10 cellular contexts compared by ENCODE assay signal in genomic region chr2:240369725-240370585, GRCh38.
A peak's percentile ranks its signal among the peaks of the same experiment; 100 is the strongest.
DNase-seq lines count a peak whose midpoint lies in the region; ATAC-seq and TF ChIP-seq lines count a peak whose summit lies in the region.
"Had no signal": no experiment of that assay in that cellular context is flagged by ENCODE, and none has a peak within 500 bp of the region (broad histone marks: within the 10 kb centered on the region; RNA-seq: fewer than 3 reads in every experiment).

No MANE protein-coding gene starts in this region.

- 0% methylated on average over 1 of the region's 21 CpGs; no CpG with 5 or more reads in 1 of the 2 experiments for WGBS in IMR-90 (ENCODE audit: extremely low coverage in 2 of 2, insufficient read length in 1 of 2), 2 experiments
- 41% methylated on average over 21 of the region's 21 CpGs; no CpG with 5 or more reads in 1 of the 2 donors for WGBS in transverse colon (ENCODE audit: low coverage in 1 of 2), 2 donors

- H3K4me3 ChIP-seq in IMR-90 (ENCODE audit: insufficient read depth, low read depth, low read length) (no peak overlapping the region), dorsolateral prefrontal cortex (no peak overlapping the region), transverse colon (no peak overlapping the region)

- no peak for TF ChIP-seq RAD21 in IMR-90 (IDR thresholded peaks at IDR 0.05; ENCODE audit: low read length)

- TF ChIP-seq CTCF in IMR-90 (conservative IDR thresholded peaks at IDR 0.05; ENCODE audit: low read depth, low read length) = 0 out of 2 replicates have a peak, but pooled peaks have one; percentile 13
- no peak for TF ChIP-seq CTCF in dorsolateral prefrontal cortex (IDR thresholded peaks at IDR 0.05 in 54 of 56, conservative IDR thresholded peaks at IDR 0.05 in 2 of 56; ENCODE audit: low read depth in 1 of 56, partially characterized antibody in 56 of 56)
- TF ChIP-seq CTCF in transverse colon (IDR thresholded peaks at IDR 0.05) = no peak

- H4K91ac ChIP-seq in IMR-90 (ENCODE audit: insufficient read depth, low read depth, low read length) = peak overlapping the region; percentile 99

- POLR2A ChIA-PET in IMR-90 (lab: Charles Lee; ENCODE audit: unreplicated experiment) = no interaction called here

- peak overlapping the region; percentile 82 for H2AFZ ChIP-seq in IMR-90 (replicated peaks; ENCODE audit: low read length, poor library complexity)

- peaks cover 0 to 26% of the 10 kb centered on the region in 2 experiments; a peak in 1 of 4 replicates for H3K79me1 ChIP-seq in IMR-90 (ENCODE audit: low read depth in 1 of 2, low read length in 2 of 2)

- H3K14ac ChIP-seq in IMR-90 (replicated peaks; ENCODE audit: low read depth, low read length) = peak overlapping the region; percentile 99

- no peaks in the 10 kb centered on the region for H4K20me1 ChIP-seq in IMR-90 (ENCODE audit: insufficient read depth, low read length)

- peak overlapping the region; percentile 21; the same call in 1 of the 2 replicates for H3K9ac ChIP-seq in IMR-90 (ENCODE audit: low read depth, low read length)

- H3K56ac ChIP-seq in IMR-90 (ENCODE audit: extremely low read depth, insufficient read depth, low read length) = peak overlapping the region; percentile 79

- H3K23ac ChIP-seq in IMR-90 (ENCODE audit: low read depth, low read length) = peak overlapping the region; percentile 98

- peak overlapping the region; percentile 97 for H2AK9ac ChIP-seq in IMR-90 (replicated peaks; ENCODE audit: low read depth, low read length, poor library complexity)

- H3K9me3 ChIP-seq in IMR-90 (ENCODE audit: control insufficient read depth, insufficient read depth, low read length) = no peaks in the 10 kb centered on the region
- H3K9me3 ChIP-seq in transverse colon = no peaks in the 10 kb centered on the region

- peak overlapping the region; percentile 99 for H2BK5ac ChIP-seq in IMR-90 (ENCODE audit: low read depth, low read length, poor library complexity, severe bottlenecking)

- peak overlapping the region; percentile 98 for H2BK20ac ChIP-seq in IMR-90 (ENCODE audit: low read depth, low read length)

- peak overlapping the region; percentile 100 for H3K4ac ChIP-seq in IMR-90 (ENCODE audit: low read depth, low read length)

- H3K4me1 ChIP-seq in IMR-90 (ENCODE audit: control insufficient read depth, insufficient read depth, low read length) (peaks cover 31% of the 10 kb centered on the region), transverse colon (peaks cover 8 to 22% (median 19%) of the 10 kb centered on the region in 4 donors)

- TF ChIP-seq POLR2A in IMR-90 (IDR thresholded peaks at IDR 0.05; ENCODE audit: low read depth, low read length) = peak; percentile 28; the same call in 1 of the 2 replicates
- TF ChIP-seq POLR2A in transverse colon (IDR thresholded peaks at IDR 0.05) = no peak

- no peaks in the 10 kb centered on the region for H3K27me3 ChIP-seq in IMR-90 (ENCODE audit: control insufficient read depth, insufficient read depth, low read length)
- no peaks in the 10 kb centered on the region for H3K27me3 ChIP-seq in dorsolateral prefrontal cortex
- no peaks in the 10 kb centered on the region for H3K27me3 ChIP-seq in transverse colon

- H3K18ac ChIP-seq in IMR-90 (ENCODE audit: low read depth, low read length) = peak overlapping the region; percentile 95

- H3K27ac ChIP-seq in IMR-90 (ENCODE audit: insufficient read depth, low read length) (peak overlapping the region; percentile 82), dorsolateral prefrontal cortex (peak overlapping the region in 55 of 59 donors; percentile 17 to 89 (median 67)), transverse colon (peak overlapping the region; percentile 57 to 81 (median 70))

- TF ChIP-seq EP300 in transverse colon (IDR thresholded peaks at IDR 0.05; ENCODE audit: low read depth) = no peak

- CTCF ChIA-PET in IMR-90 (lab: Yijun Ruan, JAX) = no interaction called here

- dilution Hi-C loops in IMR-90 (cut with HindIII; ENCODE audit: low sequenced_read_pairs, unreplicated experiment) = no loop called here

- intact Hi-C loops in IMR-90 (cut with micrococcal nuclease) (loop anchor here (5.0 kb wide), 1 partner anchor 138 kb away; no protein-coding TSS in a partner anchor), dorsolateral prefrontal cortex (cut with DNase I) (no loop called here), transverse colon (cut with DNase I; ENCODE audit: low total_unique reads) (no loop called here)

- DNase-seq in IMR-90 (peak; percentile 93), dorsolateral prefrontal cortex (peak in 9 of 10 donors; percentile 23 to 67 (median 49)), medulla oblongata (ENCODE audit: extremely low spot score) (peak; percentile 70), transverse colon (peak; percentile 33), NCI-H2107 (lab: John Stamatoyannopoulos, UW) (no peak)
- DNase-seq: central memory CD4-positive, alpha-beta T cell; NCI-H748 treated with DMSO at 0.1 percent for 48 hours had no signal

- peak overlapping the region; percentile 97 for H2AK5ac ChIP-seq in IMR-90 (ENCODE audit: low read depth, low read length)

- peak; percentile 72 for ATAC-seq in IMR-90 (ENCODE audit: low read depth)
- no peak for ATAC-seq in HG03469 (IDR thresholded peaks at IDR 0.05; ENCODE audit: unreplicated experiment)
- no peak for ATAC-seq in GM21619 (IDR thresholded peaks at IDR 0.05; ENCODE audit: unreplicated experiment)
- no peak for ATAC-seq in GM18861 (IDR thresholded peaks at IDR 0.05; ENCODE audit: unreplicated experiment)

- peak overlapping the region; percentile 94 to 97 for H4K8ac ChIP-seq in IMR-90 (ENCODE audit: low read depth in 2 of 2, low read length in 2 of 2)

- H3K4me2 ChIP-seq in IMR-90 (ENCODE audit: low read depth, low read length) = no peak overlapping the region

- peak overlapping the region; percentile 99 for H2BK120ac ChIP-seq in IMR-90 (ENCODE audit: low read depth, low read length)

- H3K36me3 ChIP-seq in IMR-90 (ENCODE audit: control insufficient read depth, insufficient read depth, low read length) (no peaks in the 10 kb centered on the region), transverse colon (no peaks in the 10 kb centered on the region)

- peak overlapping the region; percentile 91; the same call in 2 of the 3 replicates for H2BK15ac ChIP-seq in IMR-90 (ENCODE audit: low read depth, low read length)

- in situ Hi-C loops in IMR-90 (cut with MboI; ENCODE audit: low sequenced_read_pairs) (no loop called here), transverse colon (cut with MboI; ENCODE audit: low pct_ligation_motif_present in 1 of 4, low pct_unique_long_range_greater_than_20kb in 1 of 4, low sequenced_read_pairs in 3 of 4) (no loop called here)

- peak overlapping the region; percentile 87 for H4K5ac ChIP-seq in IMR-90 (ENCODE audit: low read depth, low read length)

- H3K9me1 ChIP-seq in IMR-90 (ENCODE audit: insufficient read depth, low read length) = peaks cover 33% of the 10 kb centered on the region

- BruUV-seq in IMR-90 (replicated peaks; lab: Mats Ljungman, UMichigan) = no TSS peak

TF ChIP-seq in IMR-90, 13 proteins besides CTCF, POLR2A, EP300 and RAD21:
- TF ChIP-seq CEBPB (IDR thresholded peaks at IDR 0.05; ENCODE audit: low read depth, low read length) = no peak
- peak; percentile 28; the same call in 1 of the 2 replicates for TF ChIP-seq FOS (IDR thresholded peaks at IDR 0.05; ENCODE audit: low read depth, low read length)
- TF ChIP-seq CHD1 (IDR thresholded peaks at IDR 0.05; ENCODE audit: low read depth, low read length) = no peak
- TF ChIP-seq SMC3 (IDR thresholded peaks at IDR 0.05; ENCODE audit: low read depth, low read length) = 0 out of 2 replicates have a peak, but pooled peaks have one; percentile 7
- peak; percentile 58; the same call in 1 of the 2 replicates for TF ChIP-seq MAZ (IDR thresholded peaks at IDR 0.05; ENCODE audit: borderline replicate concordance, low read depth, low read length)
- TF ChIP-seq ELK1 (IDR thresholded peaks at IDR 0.05; ENCODE audit: borderline replicate concordance, low read depth, low read length) = no peak
- peak; percentile 99 for TF ChIP-seq RCOR1 (IDR thresholded peaks at IDR 0.05; ENCODE audit: insufficient replicate concordance, low read length)
- no peak for TF ChIP-seq RFX5 (IDR thresholded peaks at IDR 0.05; ENCODE audit: low read depth, low read length)
- peak; percentile 60 for TF ChIP-seq USF2 (IDR thresholded peaks at IDR 0.05; ENCODE audit: low read depth, low read length)
- TF ChIP-seq MAFK (IDR thresholded peaks at IDR 0.05; ENCODE audit: low read depth, low read length) = peak; percentile 52
- TF ChIP-seq BHLHE40 (IDR thresholded peaks at IDR 0.05; ENCODE audit: low read depth, low read length) = peak; percentile 79
